ENCODE assay signal across 2 cellular contexts in genomic region chr4:174596513-174596912, GRCh38.
TF ChIP-seq lines count a peak whose summit lies in the region.

No MANE protein-coding gene starts in this region.

TF ChIP-seq in K562, 482 proteins besides CTCF, POLR2A, EP300 and RAD21 (continued from another document):
- TF ChIP-seq USF1 (CRISPR knock-in tag; IDR thresholded peaks at IDR 0.05) (no peak), PHB2 (IDR thresholded peaks at IDR 0.05; ENCODE audit: low read depth) (no peak), ZNF23 (CRISPR knock-in tag; IDR thresholded peaks at IDR 0.05) (no peak), ZNF830 (CRISPR knock-in tag; IDR thresholded peaks at IDR 0.05) (no peak), ZNF121 (CRISPR knock-in tag; conservative IDR thresholded peaks at IDR 0.05) (no peak), ZNF445 (CRISPR knock-in tag; IDR thresholded peaks at IDR 0.05; ENCODE audit: low read depth) (no peak), RNF219 (CRISPR knock-in tag; IDR thresholded peaks at IDR 0.05) (no peak)
TF ChIP-seq in K562: peak in this region for 0.

TF ChIP-seq in neural cell, 6 proteins besides CTCF, POLR2A, EP300 and RAD21 (continued from another document):
- TF ChIP-seq REST (IDR thresholded peaks at IDR 0.05; ENCODE audit: borderline replicate concordance) (peak; percentile 94), TAF1 (IDR thresholded peaks at IDR 0.05; ENCODE audit: low read depth) (no peak)
